Comparison of ENCODE assay signal across 10 cellular contexts in genomic region chr4:8238515-8239053, GRCh38. TPM values are rescaled to one million over a fixed set of nuclear protein-coding genes. Genes with fewer than 3 reads are reported as not detected.
A peak's percentile ranks its signal among the peaks of the same experiment; 100 is the strongest.
DNase-seq lines count a peak whose midpoint lies in the region; ATAC-seq, FAIRE-seq and TF ChIP-seq lines count a peak whose summit lies in the region.
"Had no signal": no experiment of that assay in that cellular context is flagged by ENCODE, and none has a peak within 500 bp of the region (broad histone marks: within the 10 kb centered on the region; RNA-seq: fewer than 3 reads in every experiment).

No MANE protein-coding gene starts in this region.

- CTCF ChIA-PET in Calu3 (lab: Charles Lee) (interaction anchor here (1.7 kb wide), 1 partner anchor 62 kb away, joined by 9 read pairs; no protein-coding TSS in a partner anchor), HEK293 (lab: Yijun Ruan, JAX) (interaction anchor here (1.0 to 4.8 kb wide), 2 partner anchors 59 to 62 kb away, joined by 3 to 24 read pairs; no protein-coding TSS in a partner anchor)

- no peaks in the 10 kb centered on the region for H3K27me3 Mint-ChIP-seq in Calu3 (ENCODE audit: unreplicated experiment)
- H3K27me3 Mint-ChIP-seq in neural progenitor cell (ENCODE audit: insufficient read depth, low read depth), result peaks cover 8% of the 10 kb centered on the region
- H3K27me3 Mint-ChIP-seq in natural killer cell treated with Interleukin-12 subunit alpha and Interleukin-12 subunit beta and Interleukin-15 and Interleukin-18, amount 100 ng/mL, for 72 hours, result no peaks in the 10 kb centered on the region

- intact Hi-C loops in Calu3 (cut with micrococcal nuclease; ENCODE audit: unreplicated experiment) (loop anchor here (2.0 kb wide), 1 partner anchor 62 kb away; no protein-coding TSS in a partner anchor), body of pancreas (cut with DNase I) (loop anchor here (5.0 kb wide), 1 partner anchor 61 kb away; no protein-coding TSS in a partner anchor)

- DNase-seq in Calu3 (peak; percentile 33), bronchial epithelial cell (ENCODE audit: low read depth) (no peak), neural progenitor cell (ENCODE audit: low spot score) (peak; percentile 81), body of pancreas (no peak), LoVo (ENCODE audit: low spot score) (no peak), EL (no peak)
- no peak for DNase-seq in natural killer cell treated with Interleukin-12 subunit alpha and Interleukin-12 subunit beta and Interleukin-15 and Interleukin-18, amount 100 ng/mL, for 72 hours (ENCODE audit: low spot score)
- DNase-seq: activated naive CD4-positive, alpha-beta T cell treated with anti-CD3 and anti-CD28 coated beads, Interleukin-2, amount 50 U/mL, for 16 hours; T-helper 2 cell had no signal

- peaks cover 5% of the 10 kb centered on the region for H3K36me3 Mint-ChIP-seq in Calu3 (ENCODE audit: insufficient read depth, unreplicated experiment)
- no peaks in the 10 kb centered on the region for H3K36me3 Mint-ChIP-seq in neural progenitor cell
- H3K36me3 Mint-ChIP-seq in natural killer cell treated with Interleukin-12 subunit alpha and Interleukin-12 subunit beta and Interleukin-15 and Interleukin-18, amount 100 ng/mL, for 72 hours, result no peaks in the 10 kb centered on the region

- H3K36me3 ChIP-seq in HEK293 (ENCODE audit: control insufficient read depth in 2 of 2, insufficient read depth in 1 of 2, low read length in 2 of 2) (peaks cover 0 to 16% of the 10 kb centered on the region in 2 experiments; a peak in 1 of 3 replicates), bronchial epithelial cell (ENCODE audit: control insufficient read depth, insufficient read depth, low read length) (peaks cover 50% of the 10 kb centered on the region), neural progenitor cell (no peaks in the 10 kb centered on the region), body of pancreas (replicated peaks in 1 of 2; ENCODE audit: insufficient read depth in 1 of 2, low read depth in 2 of 2) (peaks cover 0 to 23% of the 10 kb centered on the region in 2 donors)

- no peak overlapping the region for H3K4me3 Mint-ChIP-seq in Calu3 (ENCODE audit: low read depth, unreplicated experiment)
- H3K4me3 Mint-ChIP-seq in neural progenitor cell, result no peak overlapping the region
- no peak overlapping the region for H3K4me3 Mint-ChIP-seq in natural killer cell treated with Interleukin-12 subunit alpha and Interleukin-12 subunit beta and Interleukin-15 and Interleukin-18, amount 100 ng/mL, for 72 hours

- 66 to 76% methylated on average over 6 to 13 of the region's 17 CpGs for whole genome bisulfite sequencing in body of pancreas, 2 donors

- no peaks in the 10 kb centered on the region for H3K79me2 ChIP-seq in neural progenitor cell (ENCODE audit: low read depth)

- no peak overlapping the region for H3K9ac ChIP-seq in neural progenitor cell

- no TSS peak for BruUV-seq in Calu3 (replicated peaks; lab: Mats Ljungman, UMichigan)

- POLR2A ChIA-PET in HEK293 (lab: Yijun Ruan, JAX), result no interaction called here

- no peaks in the 10 kb centered on the region for H3K9me3 ChIP-seq in HEK293 (ENCODE audit: control insufficient read depth, insufficient read depth, low read depth, low read length)
- H3K9me3 ChIP-seq in neural progenitor cell (ENCODE audit: low read depth), result no peaks in the 10 kb centered on the region
- no peaks in the 10 kb centered on the region for H3K9me3 ChIP-seq in body of pancreas

- no peak overlapping the region for H3K4me3 ChIP-seq in HEK293 (ENCODE audit: low read depth, low read length)
- no peak overlapping the region for H3K4me3 ChIP-seq in bronchial epithelial cell (ENCODE audit: low read depth, low read length)
- H3K4me3 ChIP-seq in neural progenitor cell, result no peak overlapping the region
- no peak overlapping the region for H3K4me3 ChIP-seq in body of pancreas

- no peak overlapping the region for H3K27ac Mint-ChIP-seq in Calu3 (ENCODE audit: unreplicated experiment)
- H3K27ac Mint-ChIP-seq in neural progenitor cell, result no peak overlapping the region
- H3K27ac Mint-ChIP-seq in natural killer cell treated with Interleukin-12 subunit alpha and Interleukin-12 subunit beta and Interleukin-15 and Interleukin-18, amount 100 ng/mL, for 72 hours, result no peak overlapping the region

- H3K4me1 ChIP-seq in HEK293 (ENCODE audit: control insufficient read depth, insufficient read depth, low read length) (no peaks in the 10 kb centered on the region), neural progenitor cell (no peaks in the 10 kb centered on the region), body of pancreas (no peaks in the 10 kb centered on the region)

- H4K20me1 ChIP-seq in neural progenitor cell (ENCODE audit: low read depth), result no peaks in the 10 kb centered on the region

- H3K4me2 ChIP-seq in neural progenitor cell, result peak overlapping the region; percentile 40

- no peaks in the 10 kb centered on the region for H3F3A ChIP-seq in neural progenitor cell (ENCODE audit: low read depth)

- peak; percentile 54 for TF ChIP-seq CTCF in Calu3 (IDR thresholded peaks at IDR 0.05; ENCODE audit: unreplicated experiment)
- TF ChIP-seq CTCF in HEK293 (tag by site-specific recombination; IDR thresholded peaks at IDR 0.05), result 0 out of 2 replicates have a peak, but pooled peaks have one; percentile 8
- TF ChIP-seq CTCF in bronchial epithelial cell (IDR thresholded peaks at IDR 0.05; ENCODE audit: insufficient read depth, low read length, severe bottlenecking), result peak; percentile 30
- peak; percentile 67 for TF ChIP-seq CTCF in neural progenitor cell (IDR thresholded peaks at IDR 0.05)
- TF ChIP-seq CTCF in body of pancreas (IDR thresholded peaks at IDR 0.05), result peak in 1 of 7 experiments; percentile 13

- peak overlapping the region; percentile 74 for H2AFZ ChIP-seq in neural progenitor cell (replicated peaks)

- H3K4me1 Mint-ChIP-seq in Calu3 (ENCODE audit: low read depth, unreplicated experiment) (no peaks in the 10 kb centered on the region), neural progenitor cell (peaks cover 10% of the 10 kb centered on the region)
- H3K4me1 Mint-ChIP-seq in natural killer cell treated with Interleukin-12 subunit alpha and Interleukin-12 subunit beta and Interleukin-15 and Interleukin-18, amount 100 ng/mL, for 72 hours (ENCODE audit: low read depth in 2 of 2), result peaks cover 0 to 3% of the 10 kb centered on the region in 2 donors

- TF ChIP-seq POLR2A in body of pancreas (IDR thresholded peaks at IDR 0.05), result no peak

- no peak overlapping the region for H3K27ac ChIP-seq in HEK293 (ENCODE audit: extremely low read depth, low read depth, low read length)
- H3K27ac ChIP-seq in neural progenitor cell, result no peak overlapping the region
- H3K27ac ChIP-seq in body of pancreas, result no peak overlapping the region

- FAIRE-seq in bronchial epithelial cell (lab: Jason Lieb, UNC), result no peak

- H3K27me3 ChIP-seq in bronchial epithelial cell (ENCODE audit: control insufficient read depth, insufficient read depth, low read length), result no peaks in the 10 kb centered on the region
- no peaks in the 10 kb centered on the region for H3K27me3 ChIP-seq in neural progenitor cell
- H3K27me3 ChIP-seq in body of pancreas, result no peaks in the 10 kb centered on the region

- no peaks in the 10 kb centered on the region for H3K9me3 Mint-ChIP-seq in Calu3 (ENCODE audit: low read depth, unreplicated experiment)
- no peaks in the 10 kb centered on the region for H3K9me3 Mint-ChIP-seq in neural progenitor cell
- H3K9me3 Mint-ChIP-seq in natural killer cell treated with Interleukin-12 subunit alpha and Interleukin-12 subunit beta and Interleukin-15 and Interleukin-18, amount 100 ng/mL, for 72 hours, result no peaks in the 10 kb centered on the region

- no peak for ATAC-seq in body of pancreas
- no peak for ATAC-seq in natural killer cell treated with Interleukin-12 subunit alpha and Interleukin-12 subunit beta and Interleukin-15 and Interleukin-18, amount 100 ng/mL, for 72 hours

TF ChIP-seq in HEK293, 187 proteins besides CTCF, POLR2A, EP300 and RAD21:
- TF ChIP-seq GLIS2 (tag by site-specific recombination; IDR thresholded peaks at IDR 0.05) (0 out of 2 replicates have a peak, but pooled peaks have one; percentile 22), ZFP69B (tag by site-specific recombination; IDR thresholded peaks at IDR 0.05) (no peak)

RNA-seq across cellular contexts. Expression of gene HTRA3, which starts 31.0 kb away (rescaled TPM):
- total RNA-seq in Calu3 (2022), result not detected in 2 replicates
- total RNA-seq in bronchial epithelial cell, result under 0.01 and 0.26 TPM in 2 replicates
- total RNA-seq in neural progenitor cell (ENCODE audit: low replicate concordance), result 1.6 and 2.3 TPM in 2 replicates
- total RNA-seq in body of pancreas, result 10 to 100 TPM in 1 of 2 donors, 1 to 10 TPM in 1; 4.2 to 17.5 TPM
- total RNA-seq in natural killer cell treated with Interleukin-12 subunit alpha and Interleukin-12 subunit beta and Interleukin-15 and Interleukin-18, amount 100 ng/mL, for 72 hours, result not detected

RNA-seq across cellular contexts. Expression of gene SH3TC1, which starts 39.5 kb away (rescaled TPM):
- 7.8 and 10.8 TPM in 2 replicates for total RNA-seq in Calu3 (2022)
- 32.1 and 33.5 TPM in 2 replicates for total RNA-seq in bronchial epithelial cell
- total RNA-seq in neural progenitor cell (ENCODE audit: low replicate concordance), result 0.22 and 0.25 TPM in 2 replicates
- total RNA-seq in body of pancreas, result 100 to 1,000 TPM in 1 of 2 donors, 10 to 100 TPM in 1; 31.1 to 103 TPM
- 10 to 100 TPM in 1 of 2 donors, 1 to 10 TPM in 1; 6.4 to 15.5 TPM for total RNA-seq in natural killer cell treated with Interleukin-12 subunit alpha and Interleukin-12 subunit beta and Interleukin-15 and Interleukin-18, amount 100 ng/mL, for 72 hours

Comparison
In these comparisons a context has a peak if more than half of its experiments do, and no peak if none do; other contexts are left out.
1. DNase-seq: peak in Calu3 (single experiment) and neural progenitor cell (single experiment); none in bronchial epithelial cell (single experiment), body of pancreas (0 of 4), natural killer cell treated with Interleukin-12 subunit alpha and Interleukin-12 subunit beta and Interleukin-15 and Interleukin-18, amount 100 ng/mL, for 72 hours (single experiment), LoVo (single experiment) and EL (single experiment).